13 cellular contexts compared by ENCODE assay signal in the genomic region with DNA sequence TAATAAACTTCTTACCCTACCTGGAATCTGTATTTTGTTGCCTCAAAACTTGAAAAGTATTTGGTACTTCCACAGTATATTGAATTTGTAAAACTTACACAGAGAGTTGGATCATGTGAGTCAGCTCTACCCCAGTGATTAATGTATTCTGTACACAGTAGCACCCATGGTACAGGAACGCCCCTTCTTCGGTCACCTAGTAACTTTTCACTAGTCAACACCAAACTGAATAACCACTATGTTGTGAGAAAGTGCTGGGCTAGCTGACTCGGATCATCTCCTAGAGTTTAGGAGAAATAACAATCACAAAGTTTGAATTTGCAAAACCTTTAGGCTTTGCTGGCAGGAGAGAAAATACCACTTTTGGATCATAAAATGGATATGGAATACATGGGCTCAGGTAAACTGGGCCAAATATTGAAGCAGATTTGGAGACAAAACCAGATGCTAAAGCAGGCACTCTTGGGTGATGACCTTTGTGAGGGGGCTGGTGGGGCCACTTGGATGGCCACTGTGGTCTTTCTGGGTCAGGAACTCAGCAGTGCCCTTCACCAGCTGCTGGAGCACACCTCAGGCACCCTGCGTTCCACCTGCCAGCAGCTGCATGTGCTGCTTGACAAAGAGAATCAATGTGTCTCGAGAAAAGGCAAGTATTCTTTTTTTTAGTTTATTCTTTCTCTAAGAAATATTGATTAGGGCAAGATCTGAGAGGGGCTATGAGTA. TPM values are rescaled to one million over a fixed set of nuclear protein-coding genes. Genes with fewer than 3 reads are reported as not detected.
A peak's percentile ranks its signal among the peaks of the same experiment; 100 is the strongest.
DNase-seq lines count a peak whose midpoint lies in the region; ATAC-seq and TF ChIP-seq lines count a peak whose summit lies in the region.
"Had no signal": no experiment of that assay in that cellular context is flagged by ENCODE, and none has a peak within 500 bp of the region (broad histone marks: within the 10 kb centered on the region; RNA-seq: fewer than 3 reads in every experiment).

A gene (plus strand): TSS at position 233 of the 723 bp plus-strand sequence. CDS start 143 bp downstream, at position 376.

- peak within 1 kb of the TSS; percentile 79 for H2AFZ ChIP-seq in mammary epithelial cell (ENCODE audit: low read depth, low read length)

- peak within 1 kb of the TSS; percentile 49 for H3K4me2 ChIP-seq in mammary epithelial cell (ENCODE audit: insufficient read depth, low read depth, low read length)
- H3K4me2 ChIP-seq: KMS-11 had no signal

- no peak within 1 kb of the TSS for H3K4me3 ChIP-seq in CD8-positive, alpha-beta T cell (ENCODE audit: low read depth, low read length)
- H3K4me3 ChIP-seq in mammary epithelial cell (replicated peaks in 1 of 3; ENCODE audit: insufficient read depth in 1 of 3, low read depth in 2 of 3, low read length in 3 of 3), result peak within 1 kb of the TSS in 1 of 3 experiments; percentile 6
- H3K4me3 ChIP-seq: lung, prostate gland had no signal

- no peaks in the 10 kb centered on the region for H3K9me3 ChIP-seq in CD8-positive, alpha-beta T cell (ENCODE audit: low read length)
- no peaks in the 10 kb centered on the region for H3K9me3 ChIP-seq in mammary epithelial cell (replicated peaks; ENCODE audit: insufficient read depth, low read length)
- H3K9me3 ChIP-seq: Caco-2, prostate gland had no signal

- H3K79me2 ChIP-seq in mammary epithelial cell (ENCODE audit: insufficient read depth, low read length), result no peaks in the 10 kb centered on the region

- H3K4me1 ChIP-seq in CD8-positive, alpha-beta T cell (ENCODE audit: insufficient read depth, low read length), result peaks cover 11% of the 10 kb centered on the region
- peaks cover 28% of the 10 kb centered on the region for H3K4me1 ChIP-seq in mammary epithelial cell (ENCODE audit: insufficient read depth, low read length)
- H3K4me1 ChIP-seq: Caco-2, prostate gland had no signal

- H3K36me3 ChIP-seq in CD8-positive, alpha-beta T cell (ENCODE audit: insufficient read depth, low read length), result no peaks in the 10 kb centered on the region
- no peaks in the 10 kb centered on the region for H3K36me3 ChIP-seq in mammary epithelial cell (ENCODE audit: insufficient read depth, low read length)
- H3K36me3 ChIP-seq: prostate gland had no signal

- POLR2A ChIA-PET in CD8-positive, alpha-beta T cell (lab: Charles Lee), result interaction anchor here (1.0 to 2.4 kb wide), 3 partner anchors 17 to 90 kb away, joined by 3 to 8 read pairs (median 3); a partner anchor contains a TSS

- peak within 1 kb of the TSS; percentile 77 for H3K4me3 Mint-ChIP-seq in CD8-positive, alpha-beta T cell

- H3K4me1 Mint-ChIP-seq in CD8-positive, alpha-beta T cell (ENCODE audit: low read depth), result peaks cover 57% of the 10 kb centered on the region

- H3K27ac ChIP-seq in CD8-positive, alpha-beta T cell (ENCODE audit: low read depth, low read length), result peak within 1 kb of the TSS; percentile 31
- H3K27ac ChIP-seq in mammary epithelial cell (ENCODE audit: insufficient read depth, low read depth, low read length), result peak within 1 kb of the TSS; percentile 25
- H3K27ac ChIP-seq: KMS-11, prostate gland had no signal

- DNase-seq in CD8-positive, alpha-beta T cell, result peak in 2 of 7 experiments; percentile 18 to 43
- DNase-seq in HT-29 (ENCODE audit: low spot score) (peak; percentile 65), mammary epithelial cell (peak; percentile 68), omental fat pad (ENCODE audit: low spot score) (no peak), NCI-H146 treated with DMSO at 0.1 percent for 48 hours (lab: John Stamatoyannopoulos, UW; ENCODE audit: unreplicated experiment) (no peak), left ventricle myocardium superior (no peak)
- DNase-seq: Caco-2, HCEC 1CT had no signal

- H3K27ac Mint-ChIP-seq in CD8-positive, alpha-beta T cell, result peak within 1 kb of the TSS; percentile 80

- no TSS peak for BruUV-seq in mammary epithelial cell (replicated peaks; lab: Mats Ljungman, UMichigan)

- intact Hi-C loops in CD8-positive, alpha-beta T cell (cut with DNase I, micrococcal nuclease), result no loop called here
- intact Hi-C loops in mammary epithelial cell (cut with micrococcal nuclease) (no loop called here), left ventricle myocardium superior (cut with micrococcal nuclease) (no loop called here)

- no peak within 1 kb of the TSS for H3K9ac ChIP-seq in mammary epithelial cell (ENCODE audit: insufficient read depth, low read length)
- H3K9ac ChIP-seq: KMS-11 had no signal

- H3K27me3 Mint-ChIP-seq in CD8-positive, alpha-beta T cell (ENCODE audit: low read depth), result no peaks in the 10 kb centered on the region

- in situ Hi-C loops in mammary epithelial cell (cut with MboI; ENCODE audit: low sequenced_read_pairs in 2 of 2), result no loop called here

- peaks cover 3% of the 10 kb centered on the region for H3K9me3 Mint-ChIP-seq in CD8-positive, alpha-beta T cell

- dilution Hi-C loops in mammary epithelial cell (cut with HindIII; ENCODE audit: low sequenced_read_pairs), result no loop called here

- no peaks in the 10 kb centered on the region for H3K27me3 ChIP-seq in CD8-positive, alpha-beta T cell (ENCODE audit: insufficient read depth, low read length)
- no peaks in the 10 kb centered on the region for H3K27me3 ChIP-seq in mammary epithelial cell (ENCODE audit: insufficient read depth, low read length)

- CTCF ChIA-PET in CD8-positive, alpha-beta T cell (lab: Charles Lee), result no interaction called here
- CTCF ChIA-PET in mammary epithelial cell (lab: Charles Lee; ENCODE audit: low non-redundant PET), result no interaction called here

- peak; percentile 41 for ATAC-seq in CD8-positive, alpha-beta T cell
- peak; percentile 59 for ATAC-seq in omental fat pad (ENCODE audit: low FRiP score)
- no peak for ATAC-seq in HG03039 (IDR thresholded peaks at IDR 0.05; ENCODE audit: unreplicated experiment)
- ATAC-seq in left ventricle myocardium superior, result no peak

- TF ChIP-seq CTCF in CD8-positive, alpha-beta T cell (IDR thresholded peaks at IDR 0.05), result no peak
- no peak for TF ChIP-seq CTCF in mammary epithelial cell (conservative IDR thresholded peaks at IDR 0.05 in 1 of 2, IDR thresholded peaks at IDR 0.05 in 1 of 2; ENCODE audit: extremely low read depth in 1 of 2, insufficient read depth in 1 of 2, low read depth in 1 of 2, low read length in 2 of 2)
- TF ChIP-seq CTCF in omental fat pad (IDR thresholded peaks at IDR 0.05), result no peak

- H4K20me1 ChIP-seq in mammary epithelial cell (ENCODE audit: insufficient read depth, low read length), result no peaks in the 10 kb centered on the region

- H3K36me3 Mint-ChIP-seq in CD8-positive, alpha-beta T cell, result no peaks in the 10 kb centered on the region

- WGBS in mammary epithelial cell (ENCODE audit: low coverage, missing lambda C conversion rate), result 82% methylated on average over 5 of the region's 5 CpGs

RNA-seq across cellular contexts. Expression of the gene that starts here (rescaled TPM):
- total RNA-seq in CD8-positive, alpha-beta T cell, result 1 to 10 TPM; 1.9 to 2.1 TPM
- 0.08 and 0.37 TPM in 2 replicates for total RNA-seq in HT-29 (2014; rRNA removed; shearing (Covaris generic))
- total RNA-seq in mammary epithelial cell (not detected), omental fat pad (1 to 10 TPM in 3 of 4 donors, under 1 TPM in 1; 0.84 to 3.0 (median 1.2) TPM), left ventricle myocardium superior (0.10 TPM)
- polyA plus RNA-seq in mammary epithelial cell, result not detected
- not detected for polyA minus RNA-seq in mammary epithelial cell
- total RNA-seq: Caco-2, glomerular endothelial cell had no signal

Comparison
In these comparisons a context has a peak if more than half of its experiments do, and no peak if none do; other contexts are left out.
1. Peak in DNase-seq in HT-29; RNA of the gene not detected or under 1 TPM.
2. Peak in DNase-seq, H3K27ac ChIP-seq and H3K4me2 ChIP-seq in mammary epithelial cell; RNA of the gene not detected or under 1 TPM.
3. ATAC-seq: peak in CD8-positive, alpha-beta T cell (single experiment) and omental fat pad (single experiment); none in HG03039 (single experiment) and left ventricle myocardium superior (single experiment).